29 cellular contexts compared by ENCODE assay signal in the genomic region with DNA sequence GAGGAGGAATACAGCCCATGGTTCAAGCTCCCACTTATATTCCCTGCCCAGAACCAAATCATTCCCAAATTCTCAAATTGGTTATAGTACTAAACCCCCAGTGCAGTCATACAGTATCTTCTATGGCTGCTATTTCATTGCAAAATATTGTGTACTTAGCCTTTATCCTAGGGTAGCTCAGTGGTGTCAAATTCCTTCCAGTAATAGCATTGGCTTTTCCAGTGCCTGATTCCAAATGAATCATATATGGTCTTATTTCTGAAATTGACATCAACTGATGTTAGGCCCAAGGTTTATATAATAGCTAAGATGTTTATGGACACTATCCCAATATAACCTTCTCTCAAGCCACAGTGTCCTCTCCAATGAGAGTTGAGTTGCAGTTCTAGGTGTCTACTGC.
"Had no signal": no experiment of that assay in that cellular context is flagged by ENCODE, and none has a peak within 500 bp of the region (broad histone marks: within the 10 kb centered on the region; RNA-seq: fewer than 3 reads in every experiment).

No MANE protein-coding gene starts in this region.

- ATAC-seq: effector memory CD8-positive, alpha-beta T cell; heart right ventricle; left colon; lower lobe of right lung; natural killer cell; psoas muscle; right cardiac atrium; stimulated activated memory B cell treated with anti-CD40 and anti-IgM and Interleukin-4, amounts not matched to agents 10 μg/mL and 1 μg/mL and 100 μg/mL, for 72 hours; stimulated activated naive CD8-positive, alpha-beta T cell treated with anti-CD3 and anti-CD28 coated beads, Interleukin-15, Interleukin-2, amounts not matched to agents 100 U/mL and 50 U/mL, for 24 hours had no signal

- H3K4me3 ChIP-seq: coronary artery, esophagus squamous epithelium, heart right ventricle, left ventricle myocardium inferior, lower lobe of right lung, ovary, psoas muscle, sigmoid colon, skin epidermis, spleen, thoracic aorta, tibial nerve, upper lobe of left lung had no signal

- H3K4me3 Mint-ChIP-seq: effector memory CD8-positive, alpha-beta T cell; natural killer cell; stimulated activated memory B cell treated with anti-CD40 and anti-IgM and Interleukin-4, amounts not matched to agents 10 μg/mL and 1 μg/mL and 100 μg/mL, for 72 hours had no signal

- H3K9me3 Mint-ChIP-seq: effector memory CD8-positive, alpha-beta T cell; natural killer cell; stimulated activated memory B cell treated with anti-CD40 and anti-IgM and Interleukin-4, amounts not matched to agents 10 μg/mL and 1 μg/mL and 100 μg/mL, for 72 hours had no signal

- H3K27me3 ChIP-seq: esophagus squamous epithelium, ovary, sigmoid colon, spleen, tibial nerve, upper lobe of left lung had no signal

- H3K27ac Mint-ChIP-seq: effector memory CD8-positive, alpha-beta T cell; natural killer cell; stimulated activated memory B cell treated with anti-CD40 and anti-IgM and Interleukin-4, amounts not matched to agents 10 μg/mL and 1 μg/mL and 100 μg/mL, for 72 hours had no signal

- H3K9me3 ChIP-seq: esophagus squamous epithelium, heart right ventricle, left ventricle myocardium inferior, lower lobe of right lung, ovary, psoas muscle, sigmoid colon, spleen, thoracic aorta, tibial nerve, upper lobe of left lung had no signal

- H3K4me1 Mint-ChIP-seq: natural killer cell had no signal

- H3K27ac ChIP-seq: coronary artery, esophagus squamous epithelium, heart right ventricle, left ventricle myocardium inferior, lower lobe of right lung, ovary, psoas muscle, sigmoid colon, skin epidermis, spleen, thoracic aorta, tibial nerve, upper lobe of left lung had no signal

- H3K4me1 ChIP-seq: esophagus squamous epithelium, heart right ventricle, left ventricle myocardium inferior, lower lobe of right lung, psoas muscle, sigmoid colon, spleen, tibial nerve, upper lobe of left lung had no signal

- H3K36me3 Mint-ChIP-seq: natural killer cell; stimulated activated memory B cell treated with anti-CD40 and anti-IgM and Interleukin-4, amounts not matched to agents 10 μg/mL and 1 μg/mL and 100 μg/mL, for 72 hours had no signal

- DNase-seq: dermis blood vessel endothelial cell; effector memory CD8-positive, alpha-beta T cell; erythroblast; esophagus squamous epithelium; foreskin melanocyte; glutamatergic neuron; heart right ventricle; hippocampal formation; islet precursor cell; kidney glomerular epithelial cell; left colon; left ventricle myocardium inferior; lower lobe of right lung; natural killer cell; occipital lobe; ovary; posterior cingulate gyrus; psoas muscle; right cardiac atrium; sigmoid colon; spleen; stimulated activated CD4-positive, alpha-beta T cell treated with anti-CD3 and anti-CD28 coated beads, Interleukin-4, amount 100 ng/mL, for 4 hours; stimulated activated naive CD8-positive, alpha-beta T cell treated with anti-CD3 and anti-CD28 coated beads, Interleukin-15, Interleukin-2, amounts not matched to agents 100 U/mL and 50 U/mL, for 24 hours; upper lobe of left lung had no signal

- H3K36me3 ChIP-seq: esophagus squamous epithelium, heart right ventricle, left ventricle myocardium inferior, lower lobe of right lung, ovary, sigmoid colon, spleen, thoracic aorta, tibial nerve, upper lobe of left lung had no signal
